ENCODE assay signal across 17 cellular contexts in the genomic region with DNA sequence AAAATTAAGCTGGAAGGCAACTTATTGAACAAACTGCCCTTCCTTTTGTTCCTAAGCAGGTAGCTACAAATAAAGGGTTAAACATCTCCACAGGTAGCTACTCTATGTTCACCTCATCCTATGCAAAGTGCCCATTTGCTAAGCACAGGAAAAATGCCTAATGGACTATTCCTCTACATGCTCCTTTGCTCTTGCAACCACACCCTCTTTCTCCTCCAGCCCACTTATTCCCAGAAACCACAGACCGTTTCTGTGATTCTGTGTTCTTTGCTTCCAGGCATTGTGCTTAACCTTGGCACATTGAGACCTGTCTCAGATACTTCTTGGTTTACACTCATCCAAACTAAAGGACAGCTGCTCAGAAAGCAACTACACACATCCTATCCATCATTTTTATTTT.
"Had no signal": no experiment of that assay in that cellular context is flagged by ENCODE, and none has a peak within 500 bp of the region (broad histone marks: within the 10 kb centered on the region; RNA-seq: fewer than 3 reads in every experiment).

No MANE protein-coding gene starts in this region.

- FAIRE-seq: astrocyte had no signal

- DNase-seq: activated B cell treated with CpG ODN at 0.5 μM for 24 hours; activated CD4-positive, alpha-beta memory T cell treated with anti-CD3 and anti-CD28 coated beads for 36 hours; activated CD4-positive, alpha-beta T cell treated with anti-CD3 and anti-CD28 coated beads for 4 hours; activated naive CD4-positive, alpha-beta T cell treated with Interleukin-2 at 50 U/mL for 16 hours; activated naive CD8-positive, alpha-beta T cell treated with anti-CD3 and anti-CD28 coated beads for 36 hours; activated T-cell treated with anti-CD3 and anti-CD28 coated beads, Interleukin-2, amount 50 U/mL, for 48 hours; central memory CD4-positive, alpha-beta T cell; dermis blood vessel endothelial cell; effector memory CD4-positive, alpha-beta T cell; foreskin melanocyte; hippocampal formation; left ventricle myocardium superior; ovary; stimulated activated CD4-positive, alpha-beta T cell treated with anti-CD3 and anti-CD28 coated beads, Interleukin-4, amount 100 ng/mL, for 24 hours; substantia nigra; tibial artery had no signal

- ATAC-seq: left ventricle myocardium superior had no signal
